Comparison of ENCODE assay signal across 10 cellular contexts in genomic region chr18:12944724-12945123, GRCh38. TPM values are rescaled to one million over a fixed set of nuclear protein-coding genes. Genes with fewer than 3 reads are reported as not detected.
DNase-seq lines count a peak whose midpoint lies in the region; ATAC-seq and TF ChIP-seq lines count a peak whose summit lies in the region.
"Had no signal": no experiment of that assay in that cellular context is flagged by ENCODE, and none has a peak within 500 bp of the region (broad histone marks: within the 10 kb centered on the region; RNA-seq: fewer than 3 reads in every experiment).

No MANE protein-coding gene starts in this region.

- no peak overlapping the region for H2BK5ac ChIP-seq in mesenchymal stem cell (ENCODE audit: low read depth, low read length, poor library complexity, severe bottlenecking)

- H3K4me3 ChIP-seq in AG10803 (ENCODE audit: low read length) (no peak overlapping the region), brain microvascular endothelial cell (ENCODE audit: low read depth, low read length) (no peak overlapping the region), mesenchymal stem cell (ENCODE audit: insufficient read depth in 1 of 2, low read depth in 1 of 2, low read length in 2 of 2) (no peak overlapping the region)

- H3K4me2 ChIP-seq in mesenchymal stem cell (ENCODE audit: low read length, poor library complexity, severe bottlenecking): no peak overlapping the region

- DNase-seq in AG10803 (ENCODE audit: low read depth): peak; percentile 65
- peak; percentile 52 to 61 for DNase-seq in Kasumi-1 (lab: John Stamatoyannopoulos, UW)
- peak; percentile 9 for DNase-seq in brain microvascular endothelial cell
- no peak for DNase-seq in mesenchymal stem cell
- DNase-seq in HuH-7.5 (ENCODE audit: low spot score): no peak
- no peak for DNase-seq in NCI-H524 (lab: John Stamatoyannopoulos, UW)
- DNase-seq in SIG-M5 (lab: John Stamatoyannopoulos, UW): no peak
- DNase-seq: SHP77 treated with DMSO at 0.1 percent for 48 hours had no signal

- no peak overlapping the region for H3K4ac ChIP-seq in mesenchymal stem cell (ENCODE audit: low read depth in 1 of 2, low read length in 2 of 2)

- H3K9me3 ChIP-seq in mesenchymal stem cell (ENCODE audit: control insufficient read depth, low read length): no peaks in the 10 kb centered on the region

- H3K23ac ChIP-seq in mesenchymal stem cell (ENCODE audit: low read length in 2 of 2): no peak overlapping the region

- H3K36me3 ChIP-seq in brain microvascular endothelial cell (replicated peaks) (no peaks in the 10 kb centered on the region), mesenchymal stem cell (ENCODE audit: control insufficient read depth in 1 of 2, insufficient read depth in 2 of 2, low read depth in 1 of 2, low read length in 2 of 2) (peaks cover 0 to 3% of the 10 kb centered on the region in 2 experiments)

- H3K9ac ChIP-seq in mesenchymal stem cell (ENCODE audit: low read length): no peak overlapping the region

- H3K27me3 ChIP-seq in brain microvascular endothelial cell (replicated peaks): no peaks in the 10 kb centered on the region
- no peaks in the 10 kb centered on the region for H3K27me3 ChIP-seq in mesenchymal stem cell (ENCODE audit: control insufficient read depth in 1 of 2, insufficient read depth in 1 of 2, low read length in 2 of 2)

- no peak for TF ChIP-seq CTCF in AG10803 (conservative IDR thresholded peaks at IDR 0.05; ENCODE audit: low read length)
- no peak for TF ChIP-seq CTCF in brain microvascular endothelial cell (IDR thresholded peaks at IDR 0.05; ENCODE audit: low read depth, low read length, missing control alignments)

- ATAC-seq in HG02588 (IDR thresholded peaks at IDR 0.05; ENCODE audit: unreplicated experiment): no peak
- ATAC-seq: activated naive CD4-positive, alpha-beta T cell treated with anti-CD3 and anti-CD28 coated beads, Interleukin-2, amount 50 U/mL, for 72 hours had no signal

- in situ Hi-C loops in brain microvascular endothelial cell (cut with HindIII; ENCODE audit: low pct_ligation_motif_present, low sequenced_read_pairs): no loop called here

- peaks cover 8% of the 10 kb centered on the region for H3K4me1 ChIP-seq in mesenchymal stem cell (ENCODE audit: control insufficient read depth, insufficient read depth, low read depth, low read length)

- no peak overlapping the region for H2AK5ac ChIP-seq in mesenchymal stem cell (ENCODE audit: low read length, severe bottlenecking)

- 76% methylated on average over 3 of the region's 4 CpGs for WGBS in mesenchymal stem cell

- H4K8ac ChIP-seq in mesenchymal stem cell (ENCODE audit: low read length): no peak overlapping the region

- no peak overlapping the region for H2BK15ac ChIP-seq in mesenchymal stem cell (ENCODE audit: low read depth, poor library complexity, severe bottlenecking)

- H2BK12ac ChIP-seq in mesenchymal stem cell (ENCODE audit: low read length in 2 of 2): no peak overlapping the region

- H3K79me1 ChIP-seq in mesenchymal stem cell (replicated peaks; ENCODE audit: low read length, poor library complexity, severe bottlenecking): peaks cover under 1% of the 10 kb centered on the region

- H2BK120ac ChIP-seq in mesenchymal stem cell (ENCODE audit: low read depth, low read length): no peak overlapping the region

- H3K14ac ChIP-seq in mesenchymal stem cell (ENCODE audit: low read length in 2 of 2): peak overlapping the region in 1 of 2 experiments; percentile 3

- H2AFZ ChIP-seq in mesenchymal stem cell (ENCODE audit: low read depth, low read length): no peak overlapping the region

- no peak overlapping the region for H3K27ac ChIP-seq in brain microvascular endothelial cell
- no peak overlapping the region for H3K27ac ChIP-seq in mesenchymal stem cell (ENCODE audit: low read length, poor library complexity, severe bottlenecking)

- H3K18ac ChIP-seq in mesenchymal stem cell (ENCODE audit: low read depth in 1 of 2, low read length in 2 of 2): no peak overlapping the region

- peak overlapping the region; percentile 47 for H4K91ac ChIP-seq in mesenchymal stem cell (ENCODE audit: low read length)

RNA-seq across cellular contexts. Expression of gene SEH1L, which starts 3.1 kb away (rescaled TPM):
- 13.3 TPM for polyA plus RNA-seq in mesenchymal stem cell (2013, experiment 1 of 2)
- polyA plus RNA-seq in mesenchymal stem cell (2013, experiment 2 of 2): 13.1 TPM

RNA-seq across cellular contexts. Expression of gene CEP192, which starts 46.4 kb away (rescaled TPM):
- 4.9 TPM for polyA plus RNA-seq in mesenchymal stem cell (2013, experiment 1 of 2)
- 4.7 TPM for polyA plus RNA-seq in mesenchymal stem cell (2013, experiment 2 of 2)

Comparison
In these comparisons a context has a peak if more than half of its experiments do, and no peak if none do; other contexts are left out.
1. DNase-seq: peak in AG10803 (single experiment), Kasumi-1 (2 of 2) and brain microvascular endothelial cell (single experiment); none in mesenchymal stem cell (single experiment), HuH-7.5 (single experiment), NCI-H524 (0 of 2) and SIG-M5 (single experiment).